In the genomic region with DNA sequence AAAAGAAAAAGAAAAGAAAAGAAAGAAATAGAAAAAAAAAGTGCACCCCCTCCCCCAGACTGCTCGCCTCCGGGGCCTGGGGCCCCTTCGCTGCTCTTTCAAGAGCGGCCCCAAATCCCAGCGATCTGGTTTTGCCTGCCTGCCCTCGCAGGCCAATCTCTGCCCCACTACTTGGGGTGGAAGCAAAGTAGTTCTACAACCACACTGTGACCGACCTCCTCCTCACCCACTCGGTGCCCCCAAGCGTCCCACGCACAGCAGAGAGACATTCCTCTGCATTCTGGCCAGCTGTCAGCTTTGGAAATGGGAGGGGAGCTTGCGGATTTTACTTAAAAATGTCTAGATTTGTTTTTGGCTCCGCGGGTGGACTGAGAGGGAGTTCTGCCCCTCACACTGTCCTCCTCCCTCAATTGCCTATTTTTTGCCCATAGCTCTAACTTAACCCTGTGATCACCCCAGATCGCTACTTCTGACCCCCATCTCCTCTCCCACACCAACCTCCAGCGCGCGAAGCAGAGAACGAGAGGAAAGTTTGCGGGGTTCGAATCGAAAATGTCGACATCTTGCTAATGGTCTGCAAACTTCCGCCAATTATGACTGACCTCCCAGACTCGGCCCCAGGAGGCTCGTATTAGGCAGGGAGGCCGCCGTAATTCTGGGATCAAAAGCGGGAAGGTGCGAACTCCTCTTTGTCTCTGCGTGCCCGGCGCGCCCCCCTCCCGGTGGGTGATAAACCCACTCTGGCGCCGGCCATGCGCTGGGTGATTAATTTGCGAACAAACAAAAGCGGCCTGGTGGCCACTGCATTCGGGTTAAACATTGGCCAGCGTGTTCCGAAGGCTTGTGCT, we compare ENCODE assay signal across 18 cellular contexts. TPM values are rescaled to one million over a fixed set of nuclear protein-coding genes. Genes with fewer than 3 reads are reported as not detected.
DNase-seq lines count a peak whose midpoint lies in the region; ATAC-seq, FAIRE-seq and TF ChIP-seq lines count a peak whose summit lies in the region.
"Had no signal": no experiment of that assay in that cellular context is flagged by ENCODE, and none has a peak within 500 bp of the region (broad histone marks: within the 10 kb centered on the region; RNA-seq: fewer than 3 reads in every experiment).

No MANE protein-coding gene starts in this region.

- no peak overlapping the region for H4K8ac ChIP-seq in H1 (ENCODE audit: extremely low read depth, insufficient read depth, low read length)

- WGBS in H1 (ENCODE audit: extremely low coverage in 1 of 2, insufficient coverage in 1 of 2, insufficient read length in 1 of 2, insufficient replicate concordance in 2 of 2, low coverage in 1 of 2, low lambda C conversion rate in 2 of 2, missing lambda C conversion rate in 1 of 2), 2 experiments: 2% methylated on average over 32 of the region's 42 CpGs; no CpG with 5 or more reads in 1 of the 2 experiments

- H3K23ac ChIP-seq in H1 (ENCODE audit: insufficient read length): no peak overlapping the region

- no peak overlapping the region for H2BK5ac ChIP-seq in H1 (ENCODE audit: low read depth, low read length)

- peak overlapping the region; percentile 12; the same call in 1 of the 2 replicates for H2BK15ac ChIP-seq in H1 (ENCODE audit: low read length)

- no peaks in the 10 kb centered on the region for H3K36me3 ChIP-seq in H1 (ENCODE audit: control insufficient read depth in 2 of 4, insufficient read depth in 4 of 4, low read length in 3 of 4)
- H3K36me3 ChIP-seq: gastrocnemius medialis had no signal

- peak overlapping the region in 1 of 4 experiments; percentile 54; a peak in 2 of 8 replicates for H3K4me3 ChIP-seq in H1 (ENCODE audit: extremely low read depth in 1 of 4, insufficient read depth in 2 of 4, low read depth in 3 of 4, low read length in 4 of 4)
- H3K4me3 ChIP-seq: A549, gastrocnemius medialis had no signal

- peaks cover 39% of the 10 kb centered on the region for H3K4me1 Mint-ChIP-seq in activated T-cell treated with anti-CD3 and anti-CD28 coated beads, Interleukin-2, amount 50 U/mL, for 72 hours (ENCODE audit: low read depth)
- H3K4me1 Mint-ChIP-seq in activated T-cell treated with anti-CD3 and anti-CD28 coated beads, Interleukin-2, amount 50 U/mL, for 24 hours (ENCODE audit: low read depth): peaks cover 35% of the 10 kb centered on the region
- H3K4me1 Mint-ChIP-seq in naive B cell (peaks cover 26 to 44% (median 38%) of the 10 kb centered on the region in 3 donors), type B pancreatic cell (ENCODE audit: unreplicated experiment) (peaks cover 53% of the 10 kb centered on the region)
- H3K4me1 Mint-ChIP-seq in stimulated activated naive CD8-positive, alpha-beta T cell treated with anti-CD3 and anti-CD28 coated beads, Interleukin-15, amount 100 ng/mL, for 72 hours: peaks cover 46% of the 10 kb centered on the region

- H4K91ac ChIP-seq in H1 (replicated peaks; ENCODE audit: insufficient read length, low read length): no peak overlapping the region

- peak overlapping the region; percentile 23 to 31 for H3K4me3 Mint-ChIP-seq in activated T-cell treated with anti-CD3 and anti-CD28 coated beads, Interleukin-2, amount 50 U/mL, for 72 hours
- H3K4me3 Mint-ChIP-seq in activated T-cell treated with anti-CD3 and anti-CD28 coated beads, Interleukin-2, amount 50 U/mL, for 24 hours: no peak overlapping the region
- H3K4me3 Mint-ChIP-seq in naive B cell (peak overlapping the region in 5 of 8 donors; percentile 20 to 67 (median 32)), type B pancreatic cell (peak overlapping the region; percentile 98)
- peak overlapping the region in 1 of 2 donors; percentile 44 for H3K4me3 Mint-ChIP-seq in stimulated activated naive CD8-positive, alpha-beta T cell treated with anti-CD3 and anti-CD28 coated beads, Interleukin-15, amount 100 ng/mL, for 72 hours

- no peak for TF ChIP-seq POLR2A in H1 (IDR thresholded peaks at IDR 0.05; ENCODE audit: control extremely low read depth in 1 of 2, low read depth in 2 of 2, low read length in 2 of 2)

- H3K56ac ChIP-seq in H1 (replicated peaks; ENCODE audit: insufficient read length, low read depth, low read length): no peak overlapping the region

- no peak overlapping the region for H3K4ac ChIP-seq in H1 (replicated peaks; ENCODE audit: insufficient read length, low read depth, low read length)

- H3K9me3 ChIP-seq in H1 (ENCODE audit: insufficient read depth in 2 of 2, low read depth in 1 of 2, low read length in 1 of 2): no peaks in the 10 kb centered on the region
- H3K9me3 ChIP-seq: A549, gastrocnemius medialis had no signal

- H3K18ac ChIP-seq in H1 (ENCODE audit: extremely low read depth, low read length): no peak overlapping the region; the same call in 1 of the 2 replicates

- H2BK120ac ChIP-seq in H1 (replicated peaks; ENCODE audit: low read depth, low read length): no peak overlapping the region

- peak overlapping the region; percentile 41 to 95 for H3K4me2 ChIP-seq in H1 (ENCODE audit: insufficient read depth in 1 of 2, low read depth in 2 of 2, low read length in 2 of 2)
- H3K4me2 ChIP-seq: A549 had no signal

- ATAC-seq in activated T-cell treated with anti-CD3 and anti-CD28 coated beads, Interleukin-2, amount 50 U/mL, for 72 hours (replicated peaks in 1 of 2): no peak
- no peak for ATAC-seq in naive B cell (ENCODE audit: low read depth in 2 of 2)
- no peak for ATAC-seq in stimulated activated naive CD8-positive, alpha-beta T cell treated with anti-CD3 and anti-CD28 coated beads, Interleukin-15, amount 100 ng/mL, for 72 hours
- ATAC-seq: A549, gastrocnemius medialis had no signal

- H2BK12ac ChIP-seq in H1 (ENCODE audit: low read depth, low read length): peak overlapping the region; percentile 60

- H3K23me2 ChIP-seq in H1 (ENCODE audit: low read depth, low read length): peaks cover 16% of the 10 kb centered on the region; the same call in 1 of the 2 replicates

- no peaks in the 10 kb centered on the region for H3K79me2 ChIP-seq in H1 (ENCODE audit: control insufficient read depth in 1 of 2, insufficient read depth in 2 of 2, low read length in 2 of 2)

- TF ChIP-seq CTCF in H1 (IDR thresholded peaks at IDR 0.05; ENCODE audit: control extremely low read depth in 1 of 3, insufficient read depth in 1 of 3, low read depth in 1 of 3, low read length in 3 of 3) (no peak), type B pancreatic cell (conservative IDR thresholded peaks at IDR 0.05) (no peak)

- no peak overlapping the region for H3K9ac ChIP-seq in H1 (replicated peaks in 1 of 4; ENCODE audit: extremely low read depth in 1 of 4, low read depth in 3 of 4, low read length in 3 of 4)

- no peak overlapping the region for H2BK20ac ChIP-seq in H1 (ENCODE audit: low read length)

- H3K27ac Mint-ChIP-seq in activated T-cell treated with anti-CD3 and anti-CD28 coated beads, Interleukin-2, amount 50 U/mL, for 72 hours: peak overlapping the region; percentile 72
- no peak overlapping the region for H3K27ac Mint-ChIP-seq in activated T-cell treated with anti-CD3 and anti-CD28 coated beads, Interleukin-2, amount 50 U/mL, for 24 hours
- H3K27ac Mint-ChIP-seq in naive B cell (no peak overlapping the region), type B pancreatic cell (peak overlapping the region; percentile 87)
- H3K27ac Mint-ChIP-seq in stimulated activated naive CD8-positive, alpha-beta T cell treated with anti-CD3 and anti-CD28 coated beads, Interleukin-15, amount 100 ng/mL, for 72 hours: no peak overlapping the region

- H3K27me3 ChIP-seq in H1 (replicated peaks in 1 of 4; ENCODE audit: control insufficient read depth in 3 of 4, extremely low read depth in 1 of 4, insufficient read depth in 3 of 4, low read length in 3 of 4): peaks cover 77 to 94% (median 89%) of the 10 kb centered on the region in 4 experiments

- FAIRE-seq in H1 (lab: Jason Lieb, UNC): no peak
- FAIRE-seq: A549, urothelium cell line had no signal

- POLR2A ChIA-PET in H1 (lab: Charles Lee; ENCODE audit: partially characterized antibody): interaction anchor here (0.9 to 1.6 kb wide), 3 partner anchors 10 to 21 kb away, joined by 3 to 5 read pairs (median 3); no protein-coding TSS in a partner anchor

- no peak overlapping the region for H2AFZ ChIP-seq in H1 (ENCODE audit: low read length)

- DNase-seq in activated T-cell treated with anti-CD3 and anti-CD28 coated beads, Interleukin-2, amount 50 U/mL, for 72 hours: no peak
- no peak for DNase-seq in activated T-cell treated with anti-CD3 and anti-CD28 coated beads, Interleukin-2, amount 50 U/mL, for 24 hours
- DNase-seq in H1 (ENCODE audit: low read depth in 1 of 2, low spot score in 2 of 2): no peak
- DNase-seq in naive B cell: no peak
- DNase-seq in type B pancreatic cell (ENCODE audit: extremely low spot score, unreplicated experiment): no peak
- no peak for DNase-seq in stimulated activated naive CD8-positive, alpha-beta T cell treated with anti-CD3 and anti-CD28 coated beads, Interleukin-15, amount 100 ng/mL, for 72 hours
- DNase-seq in AG08396 (ENCODE audit: low spot score): no peak
- no peak for DNase-seq in activated CD4-positive, alpha-beta T cell treated with anti-CD3 and anti-CD28 coated beads, Interleukin-2, amount 50 U/mL, for 1 hour
- DNase-seq: activated CD8-positive, alpha-beta memory T cell treated with anti-CD3 and anti-CD28 coated beads for 24 hours; activated effector memory CD4-positive, alpha-beta T cell treated with anti-CD3 and anti-CD28 coated beads, Interleukin-2, amount 50 U/mL, for 16 hours; Calu3; effector CD4-positive, alpha-beta T cell; gastrocnemius medialis; NCI-H510A; stimulated activated CD4-positive, alpha-beta T cell treated with anti-CD3 and anti-CD28 coated beads, Interleukin-2, amount 100 ng/mL, for 24 hours had no signal

- H3K27me3 Mint-ChIP-seq in activated T-cell treated with anti-CD3 and anti-CD28 coated beads, Interleukin-2, amount 50 U/mL, for 72 hours (ENCODE audit: low read depth): peaks cover 95% of the 10 kb centered on the region
- H3K27me3 Mint-ChIP-seq in activated T-cell treated with anti-CD3 and anti-CD28 coated beads, Interleukin-2, amount 50 U/mL, for 24 hours: peaks cover 96% of the 10 kb centered on the region
- H3K27me3 Mint-ChIP-seq in naive B cell (peaks cover 84 to 95% (median 87%) of the 10 kb centered on the region in 3 donors), type B pancreatic cell (peaks cover 75% of the 10 kb centered on the region)
- H3K27me3 Mint-ChIP-seq in stimulated activated naive CD8-positive, alpha-beta T cell treated with anti-CD3 and anti-CD28 coated beads, Interleukin-15, amount 100 ng/mL, for 72 hours: peaks cover 100% of the 10 kb centered on the region

- no peak overlapping the region for H4K5ac ChIP-seq in H1 (ENCODE audit: insufficient read length, low read depth, low read length)

- TF ChIP-seq RAD21 in H1 (IDR thresholded peaks at IDR 0.05 in 1 of 2, conservative IDR thresholded peaks at IDR 0.05 in 1 of 2; ENCODE audit: low read depth in 2 of 2, low read length in 2 of 2): no peak

- H3K36me3 Mint-ChIP-seq in activated T-cell treated with anti-CD3 and anti-CD28 coated beads, Interleukin-2, amount 50 U/mL, for 72 hours (ENCODE audit: insufficient read depth in 2 of 2): peaks cover 7 to 16% of the 10 kb centered on the region in 2 donors
- H3K36me3 Mint-ChIP-seq in activated T-cell treated with anti-CD3 and anti-CD28 coated beads, Interleukin-2, amount 50 U/mL, for 24 hours (ENCODE audit: low read depth): no peaks in the 10 kb centered on the region
- peaks cover 0 to 25% of the 10 kb centered on the region in 2 donors for H3K36me3 Mint-ChIP-seq in naive B cell
- peaks cover 1% of the 10 kb centered on the region for H3K36me3 Mint-ChIP-seq in type B pancreatic cell

- H3K9me3 Mint-ChIP-seq in activated T-cell treated with anti-CD3 and anti-CD28 coated beads, Interleukin-2, amount 50 U/mL, for 72 hours: peaks cover 0 to 2% of the 10 kb centered on the region in 2 donors
- no peaks in the 10 kb centered on the region for H3K9me3 Mint-ChIP-seq in activated T-cell treated with anti-CD3 and anti-CD28 coated beads, Interleukin-2, amount 50 U/mL, for 24 hours
- peaks cover 0 to 22% (median 17%) of the 10 kb centered on the region in 7 donors for H3K9me3 Mint-ChIP-seq in naive B cell
- no peaks in the 10 kb centered on the region for H3K9me3 Mint-ChIP-seq in type B pancreatic cell
- H3K9me3 Mint-ChIP-seq in stimulated activated naive CD8-positive, alpha-beta T cell treated with anti-CD3 and anti-CD28 coated beads, Interleukin-15, amount 100 ng/mL, for 72 hours: peaks cover 4 to 13% of the 10 kb centered on the region in 2 donors

- H2AK5ac ChIP-seq in H1 (ENCODE audit: low read depth, low read length): 0 out of 2 replicates have a peak overlapping the region, but pooled peaks have one; percentile 53

- H3K4me1 ChIP-seq in H1 (replicated peaks in 1 of 4; ENCODE audit: control insufficient read depth in 3 of 4, insufficient read depth in 4 of 4, low read length in 3 of 4): peaks cover 7 to 43% (median 33%) of the 10 kb centered on the region in 4 experiments

- TF ChIP-seq EP300 in H1 (IDR thresholded peaks at IDR 0.05; ENCODE audit: borderline replicate concordance in 1 of 2, low read depth in 2 of 2, low read length in 2 of 2): no peak

- no peak overlapping the region for H3K14ac ChIP-seq in H1 (ENCODE audit: insufficient read length)

- H4K20me1 ChIP-seq in H1 (replicated peaks in 1 of 2; ENCODE audit: control insufficient read depth in 1 of 2, insufficient read depth in 2 of 2, low read length in 2 of 2): peaks cover 5 to 26% of the 10 kb centered on the region in 2 experiments

- CTCF ChIA-PET in H1 (lab: Charles Lee; ENCODE audit: partially characterized antibody): interaction anchor here (0.5 to 2.8 kb wide), 6 partner anchors 9 to 696 kb away, joined by 3 to 12 read pairs (median 4); no protein-coding TSS in a partner anchor

- no peaks in the 10 kb centered on the region for H3K79me1 ChIP-seq in H1 (ENCODE audit: low read depth, low read length)

- H3K27ac ChIP-seq in H1 (ENCODE audit: low read depth, low read length): no peak overlapping the region
- H3K27ac ChIP-seq: gastrocnemius medialis had no signal

RNA-seq across cellular contexts. Expression of a gene that starts 2.7 kb away (rescaled TPM):
- under 1 TPM in 1 of 2 donors, not detected in 1; 0.07 TPM for total RNA-seq in activated T-cell treated with anti-CD3 and anti-CD28 coated beads, Interleukin-2, amount 50 U/mL, for 72 hours
- 0.29 and 1.0 TPM in 2 replicates for total RNA-seq in H1 (2021; fragmentation: NEBNext Ultra II Directional; extraction: Animal tissue kit (Norgen Biotek cat#: 25700))
- polyA plus RNA-seq in H1 (2011; rRNA removed) (0.09 TPM in 2 replicates), naive B cell (ENCODE audit: low read depth in 6 of 6) (not detected)
- 0.09 TPM for polyA plus RNA-seq in H1 (2011; cell fraction: cytosol; rRNA removed)
- polyA plus RNA-seq in H1 (2011; cell fraction: nucleus; rRNA removed): 0.20 TPM
- 0.12 to 0.38 TPM (median 0.24 TPM) in 4 replicates for polyA plus RNA-seq in H1 (2012, experiment 1 of 2)
- polyA plus RNA-seq in H1 (2012, experiment 2 of 2): 0.18 TPM
- 0.30 TPM for polyA plus RNA-seq in H1 (2013, experiment 1 of 2)
- polyA plus RNA-seq in H1 (2013, experiment 2 of 2): 0.13 TPM
- 0.09 TPM in 1 of 2 replicates, not detected in the other for polyA minus RNA-seq in H1 (2011; rRNA and poly(A)+ RNA removed)
- polyA minus RNA-seq in H1 (2011; cell fraction: cytosol; rRNA and poly(A)+ RNA removed): 0.73 TPM
- 0.50 TPM for polyA minus RNA-seq in H1 (2011; cell fraction: nucleus; rRNA and poly(A)+ RNA removed)
- 102 and 130 TPM in 2 replicates for total RNA-seq in type B pancreatic cell (ENCODE audit: low replicate concordance)
- total RNA-seq: OCI-LY7 had no signal

Comparison
In these comparisons a context has a peak if more than half of its experiments do, and no peak if none do; other contexts are left out.
1. H3K27ac Mint-ChIP-seq: peak in activated T-cell treated with anti-CD3 and anti-CD28 coated beads, Interleukin-2, amount 50 U/mL, for 72 hours (single experiment) and type B pancreatic cell (single experiment); none in activated T-cell treated with anti-CD3 and anti-CD28 coated beads, Interleukin-2, amount 50 U/mL, for 24 hours (single experiment), naive B cell (0 of 6) and stimulated activated naive CD8-positive, alpha-beta T cell treated with anti-CD3 and anti-CD28 coated beads, Interleukin-15, amount 100 ng/mL, for 72 hours (0 of 2).
2. RNA of a gene that starts 2.7 kb away (total RNA-seq): 102 to 130 TPM in type B pancreatic cell; 0.29 to 1.0 TPM in H1 and 0.07 TPM in activated T-cell treated with anti-CD3 and anti-CD28 coated beads, Interleukin-2, amount 50 U/mL, for 72 hours; every median in the first group is over 10 times any median in the second.